In the genomic region with DNA sequence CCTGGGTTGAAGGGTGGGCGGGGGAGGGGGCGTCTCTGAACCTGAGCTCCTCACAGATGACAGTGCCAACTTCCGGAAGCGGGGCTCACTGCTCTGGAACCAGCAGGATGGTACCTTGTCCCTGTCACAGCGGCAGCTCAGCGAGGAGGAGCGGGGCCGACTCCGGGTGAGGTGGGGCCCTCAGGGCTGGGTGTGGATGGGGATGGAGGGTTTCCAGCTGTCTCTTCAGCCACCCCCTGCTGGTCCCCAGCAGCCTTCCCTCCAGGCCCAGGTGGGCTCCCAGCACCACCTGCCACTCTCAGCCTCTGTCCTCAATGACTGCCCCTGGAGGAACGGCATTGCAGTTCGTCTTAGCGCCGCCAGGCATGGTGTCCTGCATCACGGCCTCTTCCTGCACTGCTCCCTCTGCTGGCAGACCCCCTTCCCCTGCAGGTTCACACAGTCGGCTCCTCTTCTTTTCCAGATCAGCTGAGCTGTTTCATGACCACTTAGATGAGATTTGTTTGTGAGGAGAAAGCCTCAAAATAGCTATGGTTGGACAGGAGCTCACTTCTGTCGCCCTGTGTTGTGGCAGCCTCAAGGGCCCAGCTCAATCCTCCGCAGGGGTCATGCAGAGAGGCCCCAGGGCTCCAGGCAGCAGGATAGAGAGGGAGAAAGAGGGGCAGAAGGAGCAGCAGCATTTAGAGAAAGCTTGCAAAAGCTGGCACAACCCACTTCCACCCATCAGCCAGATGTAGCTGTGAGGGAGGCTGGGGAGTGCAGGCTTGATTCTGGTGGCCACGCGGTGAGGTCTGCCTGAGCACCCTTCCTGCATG, we compare ENCODE assay signal across 8 cellular contexts. TPM values are rescaled to one million over a fixed set of nuclear protein-coding genes. Genes with fewer than 3 reads are reported as not detected.
DNase-seq lines count a peak whose midpoint lies in the region; ATAC-seq and TF ChIP-seq lines count a peak whose summit lies in the region.

No MANE protein-coding gene starts in this region.

- no peak for TF ChIP-seq POLR2A in NB4 (IDR thresholded peaks at IDR 0.05; ENCODE audit: extremely low read depth, insufficient read length)

- H3K4me3 ChIP-seq in NB4 (ENCODE audit: low read depth, low read length) (no peak overlapping the region), endodermal cell (ENCODE audit: low read length) (no peak overlapping the region)

- H3K9ac ChIP-seq in endodermal cell (ENCODE audit: extremely low read depth, low read length, poor library complexity, severe bottlenecking): no peak overlapping the region

- H3K36me3 Mint-ChIP-seq in endodermal cell (ENCODE audit: low read depth): peaks cover 52% of the 10 kb centered on the region

- H3K36me3 ChIP-seq in endodermal cell (ENCODE audit: control insufficient read depth, insufficient read depth, low read length): peaks cover 27% of the 10 kb centered on the region

- no peaks in the 10 kb centered on the region for H3K27me3 ChIP-seq in endodermal cell (ENCODE audit: control insufficient read depth, insufficient read depth, low read length, poor library complexity, severe bottlenecking)

- H3K9me3 Mint-ChIP-seq in endodermal cell: peaks cover 26% of the 10 kb centered on the region

- H3K27ac Mint-ChIP-seq in endodermal cell: peak overlapping the region; percentile 58

- H3K27me3 Mint-ChIP-seq in endodermal cell (ENCODE audit: insufficient read depth): no peaks in the 10 kb centered on the region

- peaks cover 3% of the 10 kb centered on the region for H3K4me1 Mint-ChIP-seq in endodermal cell

- no peak overlapping the region for H3K27ac ChIP-seq in endodermal cell (ENCODE audit: low read depth, low read length)

- peak overlapping the region; percentile 17 for H3K4me3 Mint-ChIP-seq in endodermal cell

- 88 to 95% methylated on average over 8 to 19 of the region's 19 CpGs for WGBS in endodermal cell (ENCODE audit: insufficient coverage in 1 of 2, insufficient read length in 1 of 2), 2 experiments

- DNase-seq in activated effector memory CD4-positive, alpha-beta T cell treated with anti-CD3 and anti-CD28 coated beads, Interleukin-2, amount 50 U/mL, for 16 hours: peak; percentile 64
- no peak for DNase-seq in activated effector memory CD4-positive, alpha-beta T cell treated with Interleukin-2 at 50 U/mL for 16 hours
- DNase-seq in NB4 (ENCODE audit: low read depth) (no peak), endodermal cell (peak; percentile 86), MV-4-11 (lab: John Stamatoyannopoulos, UW) (no peak)
- peak; percentile 37 for DNase-seq in stimulated activated naive CD8-positive, alpha-beta T cell treated with anti-CD3 and anti-CD28 coated beads, Interleukin-15, Interleukin-2, amounts not matched to agents 100 U/mL and 50 U/mL, for 24 hours
- DNase-seq in stimulated activated naive CD4-positive, alpha-beta T cell (lab: John Stamatoyannopoulos, UW): no peak

- H3K4me1 ChIP-seq in endodermal cell (ENCODE audit: control insufficient read depth, insufficient read depth, low read length): no peaks in the 10 kb centered on the region

- ATAC-seq in stimulated activated naive CD8-positive, alpha-beta T cell treated with anti-CD3 and anti-CD28 coated beads, Interleukin-15, Interleukin-2, amounts not matched to agents 100 U/mL and 50 U/mL, for 24 hours: no peak
- ATAC-seq in HG02884 (IDR thresholded peaks at IDR 0.05; ENCODE audit: unreplicated experiment): no peak

- peaks cover 16% of the 10 kb centered on the region for H3K9me3 ChIP-seq in endodermal cell (ENCODE audit: control insufficient read depth, low read length)

- peak; percentile 36 for TF ChIP-seq CTCF in NB4 (IDR thresholded peaks at IDR 0.05; ENCODE audit: low read depth, low read length)
- peak; percentile 77 for TF ChIP-seq CTCF in endodermal cell (conservative IDR thresholded peaks at IDR 0.05)

RNA-seq across cellular contexts. Expression of a gene that starts 2.5 kb away (rescaled TPM):
- total RNA-seq in endodermal cell: 1 to 10 TPM; 8.3 to 9.5 TPM
- 1.7 TPM for polyA plus RNA-seq in endodermal cell (2013, experiment 1 of 2)
- polyA plus RNA-seq in endodermal cell (2013, experiment 2 of 2): 2.4 TPM

RNA-seq across cellular contexts. Expression of a gene that starts 2.8 kb away (rescaled TPM):
- total RNA-seq in endodermal cell: 100 to 1,000 TPM; 119 to 123 TPM
- polyA plus RNA-seq in endodermal cell (2013, experiment 1 of 2): 88.6 TPM
- 88.0 TPM for polyA plus RNA-seq in endodermal cell (2013, experiment 2 of 2)

RNA-seq across cellular contexts. Expression of a gene that starts 31.9 kb away (rescaled TPM):
- total RNA-seq in endodermal cell: 10 to 100 TPM; 12.1 to 13.7 TPM
- polyA plus RNA-seq in endodermal cell (2013, experiment 1 of 2): 5.6 TPM
- polyA plus RNA-seq in endodermal cell (2013, experiment 2 of 2): 4.8 TPM

RNA-seq across cellular contexts. Expression of a gene that starts 34.6 kb away (rescaled TPM):
- total RNA-seq in endodermal cell: not detected
- not detected for polyA plus RNA-seq in endodermal cell (2013, experiment 1 of 2)
- not detected for polyA plus RNA-seq in endodermal cell (2013, experiment 2 of 2)

RNA-seq across cellular contexts. Expression of a gene that starts 46.4 kb away (rescaled TPM):
- 1 to 10 TPM; 1.9 to 2.3 TPM for total RNA-seq in endodermal cell
- polyA plus RNA-seq in endodermal cell (2013, experiment 1 of 2): 0.71 TPM
- 0.62 TPM for polyA plus RNA-seq in endodermal cell (2013, experiment 2 of 2)

Comparison
In these comparisons a context has a peak if more than half of its experiments do, and no peak if none do; other contexts are left out.
1. DNase-seq: peak in activated effector memory CD4-positive, alpha-beta T cell treated with anti-CD3 and anti-CD28 coated beads, Interleukin-2, amount 50 U/mL, for 16 hours (single experiment), endodermal cell (single experiment) and stimulated activated naive CD8-positive, alpha-beta T cell treated with anti-CD3 and anti-CD28 coated beads, Interleukin-15, Interleukin-2, amounts not matched to agents 100 U/mL and 50 U/mL, for 24 hours (single experiment); none in activated effector memory CD4-positive, alpha-beta T cell treated with Interleukin-2 at 50 U/mL for 16 hours (single experiment), NB4 (single experiment), MV-4-11 (single experiment) and stimulated activated naive CD4-positive, alpha-beta T cell (0 of 6).